Comparison of ENCODE assay signal across 18 cellular contexts in the genomic region with DNA sequence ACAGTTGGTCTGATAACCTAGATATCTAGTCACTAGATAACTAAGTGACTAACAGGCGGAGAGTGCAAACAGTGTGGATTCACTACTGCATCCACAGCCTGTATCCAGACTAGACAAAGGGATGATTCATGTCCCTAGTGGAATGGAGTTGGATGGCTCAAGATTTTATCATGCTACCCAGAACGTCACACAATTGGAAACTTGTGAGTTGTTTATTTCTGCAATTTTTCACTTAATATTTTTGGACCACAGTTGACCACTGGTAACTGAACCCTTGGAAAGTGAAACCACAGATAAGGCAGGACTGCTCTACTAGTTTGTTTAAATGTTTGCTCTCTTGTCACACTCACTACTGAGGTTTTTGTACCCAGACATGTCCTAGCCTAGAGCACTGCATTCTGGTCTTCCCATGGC.
DNase-seq lines count a peak whose midpoint lies in the region; ATAC-seq, FAIRE-seq and TF ChIP-seq lines count a peak whose summit lies in the region.
"Had no signal": no experiment of that assay in that cellular context is flagged by ENCODE, and none has a peak within 500 bp of the region (broad histone marks: within the 10 kb centered on the region; RNA-seq: fewer than 3 reads in every experiment).

No MANE protein-coding gene starts in this region.

- DNase-seq in GM12892 (ENCODE audit: insufficient read length) = no peak
- DNase-seq in immature natural killer cell = no peak
- DNase-seq in activated CD4-positive, CD25-positive, alpha-beta regulatory T cell treated with anti-CD3 and anti-CD28 coated beads, Interleukin-2, amount 50 U/mL, for 72 hours = no peak
- DNase-seq in germinal center (ENCODE audit: low spot score) = no peak
- DNase-seq in NCI-H446 treated with DMSO at 0.1 percent for 48 hours (lab: John Stamatoyannopoulos, UW) = no peak
- no peak for DNase-seq in mucosa of descending colon
- DNase-seq: activated naive CD8-positive, alpha-beta T cell treated with anti-CD3 and anti-CD28 coated beads, Interleukin-2, amount 10 ng/mL, durations not matched to agents 7 days and 5 days; GDM1; NCI-H1417; NCI-H526; SHP77 treated with DMSO at 0.1 percent for 48 hours; stimulated activated CD4-positive, alpha-beta T cell treated with anti-CD3 and anti-CD28 coated beads, Interleukin-2, amount 100 ng/mL, for 48 hours; uterus; WERI-Rb-1 had no signal

- H3K4me3 Mint-ChIP-seq in immature natural killer cell = peak overlapping the region in 2 of 5 donors; percentile 33 to 48
- H3K4me3 Mint-ChIP-seq: activated naive CD8-positive, alpha-beta T cell treated with anti-CD3 and anti-CD28 coated beads, Interleukin-2, amount 10 ng/mL, durations not matched to agents 7 days and 5 days; memory B cell; stimulated activated effector memory CD8-positive, alpha-beta T cell treated with anti-CD3 and anti-CD28 coated beads, Interleukin-12 subunit alpha, Interleukin-12 subunit beta, amount 100 ng/mL, for 72 hours had no signal

- H3K9me3 Mint-ChIP-seq in immature natural killer cell = no peaks in the 10 kb centered on the region
- H3K9me3 Mint-ChIP-seq: activated naive CD8-positive, alpha-beta T cell treated with anti-CD3 and anti-CD28 coated beads, Interleukin-2, amount 10 ng/mL, durations not matched to agents 7 days and 5 days; memory B cell; stimulated activated effector memory CD8-positive, alpha-beta T cell treated with anti-CD3 and anti-CD28 coated beads, Interleukin-12 subunit alpha, Interleukin-12 subunit beta, amount 100 ng/mL, for 72 hours had no signal

- peak overlapping the region; percentile 86 for H3K27ac ChIP-seq in ACC112 (ENCODE audit: low read depth, low read length)
- peak overlapping the region; percentile 83 for H3K27ac ChIP-seq in VCaP
- H3K27ac ChIP-seq: uterus, WERI-Rb-1 had no signal

- H3K4me3 ChIP-seq in ACC112 (ENCODE audit: low read depth, low read length) = no peak overlapping the region
- H3K4me3 ChIP-seq in mucosa of descending colon = no peak overlapping the region
- H3K4me3 ChIP-seq: uterus had no signal

- H3K4me1 ChIP-seq in ACC112 (ENCODE audit: control insufficient read depth, insufficient read depth, low read length, unreplicated experiment) = peaks cover 40% of the 10 kb centered on the region
- peaks cover 7% of the 10 kb centered on the region for H3K4me1 ChIP-seq in mucosa of descending colon (ENCODE audit: low read depth)
- H3K4me1 ChIP-seq: uterus had no signal

- intact Hi-C loops in mucosa of descending colon (cut with DNase I, micrococcal nuclease) = no loop called here

- H3K9me3 ChIP-seq in mucosa of descending colon = no peaks in the 10 kb centered on the region
- H3K9me3 ChIP-seq: uterus had no signal

- H3K27ac Mint-ChIP-seq in immature natural killer cell = peak overlapping the region in 4 of 6 donors; percentile 35 to 63 (median 52)
- H3K27ac Mint-ChIP-seq: activated naive CD8-positive, alpha-beta T cell treated with anti-CD3 and anti-CD28 coated beads, Interleukin-2, amount 10 ng/mL, durations not matched to agents 7 days and 5 days; memory B cell; stimulated activated effector memory CD8-positive, alpha-beta T cell treated with anti-CD3 and anti-CD28 coated beads, Interleukin-12 subunit alpha, Interleukin-12 subunit beta, amount 100 ng/mL, for 72 hours had no signal

- H2AFZ ChIP-seq in ACC112 (ENCODE audit: low read length, unreplicated experiment) = no peak overlapping the region

- H3K4me1 Mint-ChIP-seq in immature natural killer cell = peaks cover 31 to 55% of the 10 kb centered on the region in 2 donors

- TF ChIP-seq POLR2A in GM12892 (IDR thresholded peaks at IDR 0.05; ENCODE audit: low read depth, low read length) = no peak

- no peak for ATAC-seq in mucosa of descending colon
- ATAC-seq: stimulated activated effector memory CD8-positive, alpha-beta T cell treated with anti-CD3 and anti-CD28 coated beads, Interleukin-12 subunit alpha, Interleukin-12 subunit beta, amount 100 ng/mL, for 72 hours had no signal

- TF ChIP-seq CTCF in VCaP (conservative IDR thresholded peaks at IDR 0.05) (no peak), mucosa of descending colon (IDR thresholded peaks at IDR 0.05) (no peak)

- peaks cover 0 to 6% (median 6%) of the 10 kb centered on the region in 3 donors for H3K36me3 Mint-ChIP-seq in immature natural killer cell
- H3K36me3 Mint-ChIP-seq: memory B cell had no signal

- H3K27me3 ChIP-seq in ACC112 (ENCODE audit: insufficient read depth, low read length) = no peaks in the 10 kb centered on the region
- H3K27me3 ChIP-seq: uterus had no signal

- peaks cover 0 to 3% (median 1%) of the 10 kb centered on the region in 3 donors for H3K27me3 Mint-ChIP-seq in immature natural killer cell (ENCODE audit: low read depth in 3 of 3)
- H3K27me3 Mint-ChIP-seq: activated naive CD8-positive, alpha-beta T cell treated with anti-CD3 and anti-CD28 coated beads, Interleukin-2, amount 10 ng/mL, durations not matched to agents 7 days and 5 days; memory B cell had no signal

- H3K79me2 ChIP-seq in ACC112 (ENCODE audit: control insufficient read depth, insufficient read depth, low read length, unreplicated experiment) = peaks cover 55% of the 10 kb centered on the region

- H3K36me3 ChIP-seq in ACC112 (ENCODE audit: insufficient read depth, low read length) = no peaks in the 10 kb centered on the region
- H3K36me3 ChIP-seq in mucosa of descending colon (ENCODE audit: low read depth) = no peaks in the 10 kb centered on the region
- H3K36me3 ChIP-seq: uterus, WERI-Rb-1 had no signal

- peak; percentile 91 for FAIRE-seq in GM12892 (lab: Jason Lieb, UNC)
